In the genomic region with DNA sequence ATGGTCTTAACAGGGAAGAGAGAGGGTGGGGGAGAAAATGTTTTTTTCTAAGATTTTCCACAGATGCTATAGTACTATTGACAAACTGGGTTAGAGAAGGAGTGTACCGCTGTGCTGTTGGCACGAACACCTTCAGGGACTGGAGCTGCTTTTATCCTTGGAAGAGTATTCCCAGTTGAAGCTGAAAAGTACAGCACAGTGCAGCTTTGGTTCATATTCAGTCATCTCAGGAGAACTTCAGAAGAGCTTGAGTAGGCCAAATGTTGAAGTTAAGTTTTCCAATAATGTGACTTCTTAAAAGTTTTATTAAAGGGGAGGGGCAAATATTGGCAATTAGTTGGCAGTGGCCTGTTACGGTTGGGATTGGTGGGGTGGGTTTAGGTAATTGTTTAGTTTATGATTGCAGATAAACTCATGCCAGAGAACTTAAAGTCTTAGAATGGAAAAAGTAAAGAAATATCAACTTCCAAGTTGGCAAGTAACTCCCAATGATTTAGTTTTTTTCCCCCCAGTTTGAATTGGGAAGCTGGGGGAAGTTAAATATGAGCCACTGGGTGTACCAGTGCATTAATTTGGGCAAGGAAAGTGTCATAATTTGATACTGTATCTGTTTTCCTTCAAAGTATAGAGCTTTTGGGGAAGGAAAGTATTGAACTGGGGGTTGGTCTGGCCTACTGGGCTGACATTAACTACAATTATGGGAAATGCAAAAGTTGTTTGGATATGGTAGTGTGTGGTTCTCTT, we compare ENCODE assay signal across 1 cellular context.
A peak's percentile ranks its signal among the peaks of the same experiment; 100 is the strongest.
TF ChIP-seq lines count a peak whose summit lies in the region.

No MANE protein-coding gene starts in this region.

TF ChIP-seq in WTC11, 78 proteins besides CTCF, POLR2A, EP300 and RAD21 (continued from another document and continues in another):
- TF ChIP-seq E2F4 (CRISPR knock-in tag; IDR thresholded peaks at IDR 0.05; ENCODE audit: borderline replicate concordance, low read depth) (no peak), MYBL2 (CRISPR knock-in tag; IDR thresholded peaks at IDR 0.05) (no peak), E2F1 (CRISPR knock-in tag; IDR thresholded peaks at IDR 0.05) (no peak), ZNF671 (CRISPR knock-in tag; IDR thresholded peaks at IDR 0.05) (no peak), NR2C2 (CRISPR knock-in tag; IDR thresholded peaks at IDR 0.05) (no peak), ZNF219 (CRISPR knock-in tag; IDR thresholded peaks at IDR 0.05; ENCODE audit: borderline replicate concordance) (no peak), ARID4B (CRISPR knock-in tag; IDR thresholded peaks at IDR 0.05; ENCODE audit: borderline replicate concordance) (no peak), NR3C1 (CRISPR knock-in tag; conservative IDR thresholded peaks at IDR 0.05; ENCODE audit: low read depth) (no peak), PRDM15 (CRISPR knock-in tag; IDR thresholded peaks at IDR 0.05) (no peak), ZNF281 (CRISPR knock-in tag; IDR thresholded peaks at IDR 0.05) (no peak), OVOL2 (CRISPR knock-in tag; IDR thresholded peaks at IDR 0.05; ENCODE audit: borderline replicate concordance) (no peak), TEAD1 (CRISPR knock-in tag; IDR thresholded peaks at IDR 0.05) (no peak), SP1 (CRISPR knock-in tag; conservative IDR thresholded peaks at IDR 0.05) (no peak), MXD4 (CRISPR knock-in tag; IDR thresholded peaks at IDR 0.05; ENCODE audit: borderline replicate concordance) (no peak), NFATC4 (CRISPR knock-in tag; IDR thresholded peaks at IDR 0.05) (peak; percentile 87; the same call in 1 of the 2 replicates), FOXP4 (CRISPR knock-in tag; IDR thresholded peaks at IDR 0.05) (no peak), PRRX2 (CRISPR knock-in tag; IDR thresholded peaks at IDR 0.05) (0 out of 2 replicates have a peak, but pooled peaks have one; percentile 32), ZNF317 (CRISPR knock-in tag; IDR thresholded peaks at IDR 0.05; ENCODE audit: borderline replicate concordance, low read depth) (no peak), CBFB (CRISPR knock-in tag; IDR thresholded peaks at IDR 0.05; ENCODE audit: low read depth) (no peak), CREB1 (CRISPR knock-in tag; IDR thresholded peaks at IDR 0.05) (no peak)
- TF ChIP-seq, protein P1, sequence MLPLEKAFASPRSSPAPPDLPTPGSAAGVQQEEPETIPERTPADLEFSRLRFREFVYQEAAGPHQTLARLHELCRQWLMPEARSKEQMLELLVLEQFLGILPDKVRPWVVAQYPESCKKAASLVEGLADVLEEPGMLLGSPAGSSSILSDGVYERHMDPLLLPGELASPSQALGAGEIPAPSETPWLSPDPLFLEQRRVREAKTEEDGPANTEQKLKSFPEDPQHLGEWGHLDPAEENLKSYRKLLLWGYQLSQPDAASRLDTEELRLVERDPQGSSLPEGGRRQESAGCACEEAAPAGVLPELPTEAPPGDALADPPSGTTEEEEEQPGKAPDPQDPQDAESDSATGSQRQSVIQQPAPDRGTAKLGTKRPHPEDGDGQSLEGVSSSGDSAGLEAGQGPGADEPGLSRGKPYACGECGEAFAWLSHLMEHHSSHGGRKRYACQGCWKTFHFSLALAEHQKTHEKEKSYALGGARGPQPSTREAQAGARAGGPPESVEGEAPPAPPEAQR (CRISPR knock-in tag; IDR thresholded peaks at IDR 0.05), result no peak
- TF ChIP-seq, protein P2, sequence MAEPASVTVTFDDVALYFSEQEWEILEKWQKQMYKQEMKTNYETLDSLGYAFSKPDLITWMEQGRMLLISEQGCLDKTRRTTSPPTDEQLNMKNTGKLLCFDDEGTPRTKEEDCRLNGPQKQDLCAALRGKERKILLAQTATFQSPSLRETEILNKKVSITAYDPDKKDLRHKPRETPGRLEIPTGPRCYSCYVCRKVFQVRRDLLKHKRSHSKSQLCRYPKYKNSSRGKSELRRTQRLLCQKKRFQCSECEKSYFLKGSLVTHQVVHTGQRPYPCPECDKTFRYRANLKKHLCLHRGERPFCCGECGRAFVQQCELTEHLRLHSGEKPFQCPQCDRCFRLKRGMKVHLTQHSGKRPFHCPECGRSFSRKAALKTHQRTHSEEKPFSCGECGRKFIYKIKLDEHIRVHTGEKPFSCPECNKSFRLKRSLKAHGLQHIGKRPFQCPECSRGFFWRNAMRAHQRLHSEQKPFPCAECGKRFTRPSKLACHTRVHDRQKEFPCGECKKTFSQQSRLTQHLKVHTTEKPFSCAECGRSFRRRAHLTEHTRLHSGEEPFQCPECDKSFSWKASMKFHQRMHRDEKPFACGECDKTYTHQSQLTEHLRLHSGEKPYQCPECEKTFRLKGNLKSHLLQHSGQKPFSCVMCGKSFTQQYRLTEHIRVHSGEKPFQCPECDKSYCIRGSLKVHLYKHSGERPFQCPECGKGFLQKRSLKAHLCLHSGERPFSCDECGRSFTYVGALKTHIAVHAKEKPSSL (CRISPR knock-in tag; conservative IDR thresholded peaks at IDR 0.05), result 0 out of 2 replicates have a peak, but pooled peaks have one; percentile 45
- TF ChIP-seq, protein P3, sequence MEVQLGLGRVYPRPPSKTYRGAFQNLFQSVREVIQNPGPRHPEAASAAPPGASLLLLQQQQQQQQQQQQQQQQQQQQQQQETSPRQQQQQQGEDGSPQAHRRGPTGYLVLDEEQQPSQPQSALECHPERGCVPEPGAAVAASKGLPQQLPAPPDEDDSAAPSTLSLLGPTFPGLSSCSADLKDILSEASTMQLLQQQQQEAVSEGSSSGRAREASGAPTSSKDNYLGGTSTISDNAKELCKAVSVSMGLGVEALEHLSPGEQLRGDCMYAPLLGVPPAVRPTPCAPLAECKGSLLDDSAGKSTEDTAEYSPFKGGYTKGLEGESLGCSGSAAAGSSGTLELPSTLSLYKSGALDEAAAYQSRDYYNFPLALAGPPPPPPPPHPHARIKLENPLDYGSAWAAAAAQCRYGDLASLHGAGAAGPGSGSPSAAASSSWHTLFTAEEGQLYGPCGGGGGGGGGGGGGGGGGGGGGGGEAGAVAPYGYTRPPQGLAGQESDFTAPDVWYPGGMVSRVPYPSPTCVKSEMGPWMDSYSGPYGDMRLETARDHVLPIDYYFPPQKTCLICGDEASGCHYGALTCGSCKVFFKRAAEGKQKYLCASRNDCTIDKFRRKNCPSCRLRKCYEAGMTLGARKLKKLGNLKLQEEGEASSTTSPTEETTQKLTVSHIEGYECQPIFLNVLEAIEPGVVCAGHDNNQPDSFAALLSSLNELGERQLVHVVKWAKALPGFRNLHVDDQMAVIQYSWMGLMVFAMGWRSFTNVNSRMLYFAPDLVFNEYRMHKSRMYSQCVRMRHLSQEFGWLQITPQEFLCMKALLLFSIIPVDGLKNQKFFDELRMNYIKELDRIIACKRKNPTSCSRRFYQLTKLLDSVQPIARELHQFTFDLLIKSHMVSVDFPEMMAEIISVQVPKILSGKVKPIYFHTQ (CRISPR knock-in tag; IDR thresholded peaks at IDR 0.05), result no peak
